In the genomic region with DNA sequence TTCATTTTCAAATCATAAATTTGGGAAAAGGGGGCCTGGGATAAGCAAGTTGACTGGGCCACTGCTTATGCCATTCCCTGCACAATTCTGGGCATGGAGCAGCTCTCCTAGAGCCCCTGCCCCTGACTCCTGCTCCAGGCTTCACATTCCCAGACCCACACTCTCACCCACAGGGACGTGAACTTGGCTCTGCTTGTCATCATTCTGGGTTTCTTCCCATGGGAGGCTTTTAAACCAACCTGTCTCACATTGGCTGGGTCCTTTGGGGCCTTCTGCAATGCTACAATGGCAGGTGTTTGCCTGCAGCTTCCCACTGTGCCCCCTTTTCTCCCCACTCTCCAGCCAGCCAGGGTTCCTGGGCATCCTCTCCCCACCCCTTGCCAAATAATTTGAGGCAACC, we compare ENCODE assay signal across 1 cellular context.
TF ChIP-seq lines count a peak whose summit lies in the region.

No MANE protein-coding gene starts in this region.

TF ChIP-seq in HepG2, 621 proteins besides CTCF, POLR2A, EP300 and RAD21:
- TF ChIP-seq ZNF264 (CRISPR knock-in tag; IDR thresholded peaks at IDR 0.05) (no peak), FOXM1 (CRISPR knock-in tag; IDR thresholded peaks at IDR 0.05) (no peak), HDAC1 (CRISPR knock-in tag; IDR thresholded peaks at IDR 0.05) (no peak), ZNF776 (CRISPR knock-in tag; IDR thresholded peaks at IDR 0.05) (no peak), KDM6A (CRISPR knock-in tag; IDR thresholded peaks at IDR 0.05; ENCODE audit: low read depth) (no peak), SMAD9 (CRISPR knock-in tag; IDR thresholded peaks at IDR 0.05) (no peak), ZIK1 (CRISPR knock-in tag; IDR thresholded peaks at IDR 0.05; ENCODE audit: borderline replicate concordance, low read depth) (no peak), YEATS4 (CRISPR knock-in tag; IDR thresholded peaks at IDR 0.05; ENCODE audit: borderline replicate concordance) (no peak), HMGA1 (CRISPR knock-in tag; conservative IDR thresholded peaks at IDR 0.05) (no peak), ZNF678 (CRISPR knock-in tag; IDR thresholded peaks at IDR 0.05) (no peak), ZNF768 (CRISPR knock-in tag; IDR thresholded peaks at IDR 0.05) (no peak), TBX3 (IDR thresholded peaks at IDR 0.05; ENCODE audit: borderline replicate concordance) (no peak)
- TF ChIP-seq, protein P1, sequence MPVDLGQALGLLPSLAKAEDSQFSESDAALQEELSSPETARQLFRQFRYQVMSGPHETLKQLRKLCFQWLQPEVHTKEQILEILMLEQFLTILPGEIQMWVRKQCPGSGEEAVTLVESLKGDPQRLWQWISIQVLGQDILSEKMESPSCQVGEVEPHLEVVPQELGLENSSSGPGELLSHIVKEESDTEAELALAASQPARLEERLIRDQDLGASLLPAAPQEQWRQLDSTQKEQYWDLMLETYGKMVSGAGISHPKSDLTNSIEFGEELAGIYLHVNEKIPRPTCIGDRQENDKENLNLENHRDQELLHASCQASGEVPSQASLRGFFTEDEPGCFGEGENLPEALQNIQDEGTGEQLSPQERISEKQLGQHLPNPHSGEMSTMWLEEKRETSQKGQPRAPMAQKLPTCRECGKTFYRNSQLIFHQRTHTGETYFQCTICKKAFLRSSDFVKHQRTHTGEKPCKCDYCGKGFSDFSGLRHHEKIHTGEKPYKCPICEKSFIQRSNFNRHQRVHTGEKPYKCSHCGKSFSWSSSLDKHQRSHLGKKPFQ (CRISPR knock-in tag; IDR thresholded peaks at IDR 0.05; ENCODE audit: insufficient replicate concordance) = no peak
- TF ChIP-seq, protein P2, sequence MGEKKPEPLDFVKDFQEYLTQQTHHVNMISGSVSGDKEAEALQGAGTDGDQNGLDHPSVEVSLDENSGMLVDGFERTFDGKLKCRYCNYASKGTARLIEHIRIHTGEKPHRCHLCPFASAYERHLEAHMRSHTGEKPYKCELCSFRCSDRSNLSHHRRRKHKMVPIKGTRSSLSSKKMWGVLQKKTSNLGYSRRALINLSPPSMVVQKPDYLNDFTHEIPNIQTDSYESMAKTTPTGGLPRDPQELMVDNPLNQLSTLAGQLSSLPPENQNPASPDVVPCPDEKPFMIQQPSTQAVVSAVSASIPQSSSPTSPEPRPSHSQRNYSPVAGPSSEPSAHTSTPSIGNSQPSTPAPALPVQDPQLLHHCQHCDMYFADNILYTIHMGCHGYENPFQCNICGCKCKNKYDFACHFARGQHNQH (CRISPR knock-in tag; IDR thresholded peaks at IDR 0.05) = no peak
